In genomic region chr13:109786457-109787134, GRCh38 we compare ENCODE assay signal across 8 cellular contexts. TPM values are rescaled to one million over a fixed set of nuclear protein-coding genes. Genes with fewer than 3 reads are reported as not detected.
DNase-seq lines count a peak whose midpoint lies in the region; ATAC-seq, FAIRE-seq and TF ChIP-seq lines count a peak whose summit lies in the region.

TSS of gene IRS2 (minus strand) at chr13:109786583. CDS start at chr13:109786053, 530 bp downstream.

- POLR2A ChIA-PET in activated CD4-positive, alpha-beta T cell treated with anti-CD3 and anti-CD28 coated beads, Interleukin-2, amount 10 ng/mL, durations not matched to agents 7 days and 5 days (lab: Charles Lee), result no interaction called here

- H3K27ac Mint-ChIP-seq in activated CD4-positive, alpha-beta T cell treated with anti-CD3 and anti-CD28 coated beads, Interleukin-2, amount 10 ng/mL, durations not matched to agents 7 days and 5 days, result peak within 1 kb of the TSS; percentile 89

- H3K4me1 Mint-ChIP-seq in activated CD4-positive, alpha-beta T cell treated with anti-CD3 and anti-CD28 coated beads, Interleukin-2, amount 10 ng/mL, durations not matched to agents 7 days and 5 days, result peaks cover 20% of the 10 kb centered on the region

- H3K27ac ChIP-seq in coronary artery, result peak within 1 kb of the TSS; percentile 92 to 99

- CTCF ChIA-PET in activated CD4-positive, alpha-beta T cell treated with anti-CD3 and anti-CD28 coated beads, Interleukin-2, amount 10 ng/mL, durations not matched to agents 7 days and 5 days (lab: Charles Lee), result no interaction called here

- H3K36me3 Mint-ChIP-seq in activated CD4-positive, alpha-beta T cell treated with anti-CD3 and anti-CD28 coated beads, Interleukin-2, amount 10 ng/mL, durations not matched to agents 7 days and 5 days (ENCODE audit: low read depth), result peaks cover 3% of the 10 kb centered on the region

- H3K9me3 Mint-ChIP-seq in activated CD4-positive, alpha-beta T cell treated with anti-CD3 and anti-CD28 coated beads, Interleukin-2, amount 10 ng/mL, durations not matched to agents 7 days and 5 days, result no peaks in the 10 kb centered on the region

- DNase-seq in Ammon's horn (ENCODE audit: low spot score) (peak; percentile 99), GM19239 (ENCODE audit: insufficient read length, low spot score) (peak; percentile 96), NCI-H510A (lab: John Stamatoyannopoulos, UW) (peak; percentile 96), coronary artery (ENCODE audit: low spot score) (peak; percentile 97), left lobe of liver (ENCODE audit: low spot score) (peak; percentile 97)
- DNase-seq in activated CD4-positive, alpha-beta T cell treated with anti-CD3 and anti-CD28 coated beads, Interleukin-2, amount 10 ng/mL, durations not matched to agents 7 days and 5 days, result peak; percentile 92
- DNase-seq in stimulated activated CD4-positive, alpha-beta T cell treated with anti-CD3 and anti-CD28 coated beads, Interleukin-1b, Interleukin-23, amount 100 ng/mL, for 48 hours, result peak; percentile 94

- TF ChIP-seq CTCF in coronary artery (IDR thresholded peaks at IDR 0.05), result no peak

- H3K27me3 Mint-ChIP-seq in activated CD4-positive, alpha-beta T cell treated with anti-CD3 and anti-CD28 coated beads, Interleukin-2, amount 10 ng/mL, durations not matched to agents 7 days and 5 days, result peaks cover 30% of the 10 kb centered on the region

- ATAC-seq in HG03432 (IDR thresholded peaks at IDR 0.05; ENCODE audit: unreplicated experiment) (peak; percentile 94), left lobe of liver (peak; percentile 62)

- peak within 1 kb of the TSS; percentile 85 for H3K4me3 ChIP-seq in coronary artery

- peak within 1 kb of the TSS; percentile 78 for H3K4me3 Mint-ChIP-seq in activated CD4-positive, alpha-beta T cell treated with anti-CD3 and anti-CD28 coated beads, Interleukin-2, amount 10 ng/mL, durations not matched to agents 7 days and 5 days

- FAIRE-seq in GM19239 (lab: Jason Lieb, UNC), result peak; percentile 76

RNA-seq across cellular contexts. Expression of gene IRS2, which starts in this region (rescaled TPM):
- 1 to 10 TPM; 3.4 to 4.2 TPM for total RNA-seq in activated CD4-positive, alpha-beta T cell treated with anti-CD3 and anti-CD28 coated beads, Interleukin-2, amount 10 ng/mL, durations not matched to agents 7 days and 5 days
- 13.1 TPM for total RNA-seq in left lobe of liver

Comparison
In these comparisons a context has a peak if more than half of its experiments do, and no peak if none do; other contexts are left out.
1. Peak in every context shown above with its lines: DNase-seq, ATAC-seq, H3K4me3 ChIP-seq and H3K27ac ChIP-seq.